Comparison of ENCODE assay signal across 18 cellular contexts in genomic region chr3:188124184-188124583, GRCh38. TPM values are rescaled to one million over a fixed set of nuclear protein-coding genes. Genes with fewer than 3 reads are reported as not detected.
DNase-seq lines count a peak whose midpoint lies in the region; TF ChIP-seq lines count a peak whose summit lies in the region.
"Had no signal": no experiment of that assay in that cellular context is flagged by ENCODE, and none has a peak within 500 bp of the region (broad histone marks: within the 10 kb centered on the region; RNA-seq: fewer than 3 reads in every experiment).

No MANE protein-coding gene starts in this region.

- H3K4me3 Mint-ChIP-seq in activated T-cell treated with anti-CD3 and anti-CD28 coated beads, Interleukin-2, amount 50 U/mL, for 24 hours, result no peak overlapping the region
- H3K4me3 Mint-ChIP-seq: activated T-cell treated with anti-CD3 and anti-CD28 coated beads, Interleukin-2, amount 50 U/mL, for 4 hours; naive thymus-derived CD4-positive, alpha-beta T cell; type B pancreatic cell had no signal

- peak overlapping the region; percentile 76 to 78 (median 78) for H3K27ac ChIP-seq in esophagus muscularis mucosa (replicated peaks in 1 of 4)

- TF ChIP-seq POLR2A in esophagus muscularis mucosa (IDR thresholded peaks at IDR 0.05; ENCODE audit: low read depth), result no peak

- 68% methylated on average over 2 of the region's 2 CpGs for WGBS in esophagus muscularis mucosa

- H3K27ac Mint-ChIP-seq in activated T-cell treated with anti-CD3 and anti-CD28 coated beads, Interleukin-2, amount 50 U/mL, for 24 hours, result peak overlapping the region; percentile 83
- H3K27ac Mint-ChIP-seq: naive thymus-derived CD4-positive, alpha-beta T cell; progenitor cell of endocrine pancreas; type B pancreatic cell had no signal

- intact Hi-C loops in esophagus muscularis mucosa (cut with DNase I), result no loop called here

- TF ChIP-seq CTCF in esophagus muscularis mucosa (IDR thresholded peaks at IDR 0.05), result no peak

- no peaks in the 10 kb centered on the region for H3K27me3 ChIP-seq in esophagus muscularis mucosa

- no peaks in the 10 kb centered on the region for H3K9me3 Mint-ChIP-seq in activated T-cell treated with anti-CD3 and anti-CD28 coated beads, Interleukin-2, amount 50 U/mL, for 24 hours
- H3K9me3 Mint-ChIP-seq: activated T-cell treated with anti-CD3 and anti-CD28 coated beads, Interleukin-2, amount 50 U/mL, for 4 hours; type B pancreatic cell had no signal

- no peak for TF ChIP-seq EP300 in esophagus muscularis mucosa (IDR thresholded peaks at IDR 0.05)

- H3K36me3 ChIP-seq in esophagus muscularis mucosa, result no peaks in the 10 kb centered on the region

- no peaks in the 10 kb centered on the region for H3K27me3 Mint-ChIP-seq in activated T-cell treated with anti-CD3 and anti-CD28 coated beads, Interleukin-2, amount 50 U/mL, for 24 hours
- H3K27me3 Mint-ChIP-seq: type B pancreatic cell had no signal

- peaks cover 4 to 65% (median 55%) of the 10 kb centered on the region in 4 donors for H3K4me1 ChIP-seq in esophagus muscularis mucosa

- peaks cover 22% of the 10 kb centered on the region for H3K4me1 Mint-ChIP-seq in activated T-cell treated with anti-CD3 and anti-CD28 coated beads, Interleukin-2, amount 50 U/mL, for 24 hours (ENCODE audit: low read depth)

- H3K36me3 Mint-ChIP-seq in activated T-cell treated with anti-CD3 and anti-CD28 coated beads, Interleukin-2, amount 50 U/mL, for 24 hours (ENCODE audit: low read depth), result no peaks in the 10 kb centered on the region
- H3K36me3 Mint-ChIP-seq: naive thymus-derived CD4-positive, alpha-beta T cell; type B pancreatic cell had no signal

- DNase-seq in activated T-cell treated with anti-CD3 and anti-CD28 coated beads, Interleukin-2, amount 50 U/mL, for 24 hours, result no peak
- no peak for DNase-seq in activated T-cell treated with anti-CD3 and anti-CD28 coated beads for 4 hours
- DNase-seq in RPMI7951 (ENCODE audit: low read depth), result peak; percentile 57
- DNase-seq in esophagus muscularis mucosa (ENCODE audit: extremely low spot score), result no peak
- DNase-seq in skeletal muscle cell (ENCODE audit: low read depth), result peak; percentile 47
- no peak for DNase-seq in activated gamma-delta T cell (lab: John Stamatoyannopoulos, UW)
- no peak for DNase-seq in HK-2 (ENCODE audit: unreplicated experiment)
- DNase-seq in stimulated activated CD4-positive, alpha-beta T cell treated with anti-CD3 and anti-CD28 coated beads, Interleukin-4, amount 100 ng/mL, for 24 hours, result no peak
- DNase-seq: activated CD4-positive, alpha-beta T cell treated with anti-CD3 and anti-CD28 coated beads, Interleukin-2, amount 50 U/mL, for 4 hours; activated T-cell treated with anti-CD3 and anti-CD28 coated beads, Interleukin-2, amount 50 U/mL, for 4 hours; central memory CD4-positive, alpha-beta T cell; islet precursor cell; naive thymus-derived CD4-positive, alpha-beta T cell; stimulated activated CD4-positive, alpha-beta T cell treated with anti-CD3 and anti-CD28 coated beads, Interleukin-12 subunit alpha, Interleukin-12 subunit beta, amount 100 ng/mL, for 4 hours; stimulated activated naive CD4-positive, alpha-beta T cell had no signal

- no peaks in the 10 kb centered on the region for H3K9me3 ChIP-seq in esophagus muscularis mucosa

- H3K4me3 ChIP-seq in esophagus muscularis mucosa, result no peak overlapping the region
- H3K4me3 ChIP-seq in skeletal muscle cell (ENCODE audit: low read depth, low read length), result no peak overlapping the region
- H3K4me3 ChIP-seq: lung had no signal

RNA-seq across cellular contexts. Expression of gene LPP, which starts 29.8 kb away (rescaled TPM):
- 21.3 and 30.2 TPM in 2 replicates for total RNA-seq in RPMI7951 (2014; rRNA removed; shearing (Covaris generic))
- total RNA-seq in esophagus muscularis mucosa, result 1,000 to 10,000 TPM; 1,872 to 3,079 (median 2,300) TPM

Comparison
In these comparisons a context has a peak if more than half of its experiments do, and no peak if none do; other contexts are left out.
1. DNase-seq: peak in RPMI7951 (single experiment) and skeletal muscle cell (single experiment); none in activated T-cell treated with anti-CD3 and anti-CD28 coated beads, Interleukin-2, amount 50 U/mL, for 24 hours (single experiment), activated T-cell treated with anti-CD3 and anti-CD28 coated beads for 4 hours (single experiment), esophagus muscularis mucosa (single experiment), activated gamma-delta T cell (single experiment), HK-2 (single experiment) and stimulated activated CD4-positive, alpha-beta T cell treated with anti-CD3 and anti-CD28 coated beads, Interleukin-4, amount 100 ng/mL, for 24 hours (single experiment).
2. RNA of gene LPP, which starts 29.8 kb away (total RNA-seq): 1,872 to 3,079 TPM in esophagus muscularis mucosa; 21.3 to 30.2 TPM in RPMI7951; every median in the first group is over 10 times any median in the second.